In the genomic region with DNA sequence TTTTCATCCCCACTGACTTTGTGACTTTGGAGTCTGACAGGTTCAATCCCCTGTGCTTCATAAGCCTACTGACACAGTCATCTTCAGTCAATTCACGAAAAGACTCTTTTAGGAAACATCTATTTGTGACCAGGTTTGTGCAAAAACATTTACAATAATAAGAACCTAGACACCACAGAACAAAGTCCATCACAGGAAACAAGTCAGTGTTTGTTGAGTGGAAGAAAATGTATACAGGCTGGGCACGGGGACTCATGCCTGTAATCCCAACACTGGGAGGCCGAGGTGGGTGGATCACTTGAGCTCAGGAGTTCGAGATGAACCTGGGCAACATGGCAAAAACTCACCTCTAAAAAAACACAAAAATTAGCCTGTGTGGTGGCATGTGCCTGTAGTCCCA, we compare ENCODE assay signal across 5 cellular contexts.
"Had no signal": no experiment of that assay in that cellular context is flagged by ENCODE, and none has a peak within 500 bp of the region (broad histone marks: within the 10 kb centered on the region; RNA-seq: fewer than 3 reads in every experiment).

No MANE protein-coding gene starts in this region.

- FAIRE-seq: HTR-8/SVneo had no signal

- H3K4me3 ChIP-seq: GM23248 had no signal

- H2AFZ ChIP-seq: GM23248 had no signal

- H3K27ac ChIP-seq: GM23248 had no signal

- DNase-seq: GM23248, GOT3, H7, HCEC 1CT had no signal

- H3K9ac ChIP-seq: GM23248 had no signal
